1 cellular context compared by ENCODE assay signal in genomic region chrX:71315917-71316316, GRCh38.
TF ChIP-seq lines count a peak whose summit lies in the region.

No MANE protein-coding gene starts in this region.

TF ChIP-seq in WTC11, 78 proteins besides CTCF, POLR2A, EP300 and RAD21 (continued from another document):
- no peak for TF ChIP-seq PRDM15 (CRISPR knock-in tag; IDR thresholded peaks at IDR 0.05)
- TF ChIP-seq ZBTB21 (CRISPR knock-in tag; IDR thresholded peaks at IDR 0.05; ENCODE audit: borderline replicate concordance): no peak
- no peak for TF ChIP-seq EMX1 (CRISPR knock-in tag; IDR thresholded peaks at IDR 0.05)
- TF ChIP-seq ZBTB43 (CRISPR knock-in tag; IDR thresholded peaks at IDR 0.05): no peak
- no peak for TF ChIP-seq NFYB (CRISPR knock-in tag; conservative IDR thresholded peaks at IDR 0.05; ENCODE audit: low read depth)
- no peak for TF ChIP-seq PREB (CRISPR knock-in tag; IDR thresholded peaks at IDR 0.05; ENCODE audit: borderline replicate concordance)
- TF ChIP-seq ZNF423 (CRISPR knock-in tag; IDR thresholded peaks at IDR 0.05): no peak
- TF ChIP-seq TCF7 (CRISPR knock-in tag; IDR thresholded peaks at IDR 0.05; ENCODE audit: low read depth): no peak
- TF ChIP-seq MXD4 (CRISPR knock-in tag; IDR thresholded peaks at IDR 0.05; ENCODE audit: borderline replicate concordance): no peak
- TF ChIP-seq AR (CRISPR knock-in tag; IDR thresholded peaks at IDR 0.05): no peak
- TF ChIP-seq CBFB (CRISPR knock-in tag; IDR thresholded peaks at IDR 0.05; ENCODE audit: low read depth): no peak
